8 cellular contexts compared by ENCODE assay signal in the genomic region with DNA sequence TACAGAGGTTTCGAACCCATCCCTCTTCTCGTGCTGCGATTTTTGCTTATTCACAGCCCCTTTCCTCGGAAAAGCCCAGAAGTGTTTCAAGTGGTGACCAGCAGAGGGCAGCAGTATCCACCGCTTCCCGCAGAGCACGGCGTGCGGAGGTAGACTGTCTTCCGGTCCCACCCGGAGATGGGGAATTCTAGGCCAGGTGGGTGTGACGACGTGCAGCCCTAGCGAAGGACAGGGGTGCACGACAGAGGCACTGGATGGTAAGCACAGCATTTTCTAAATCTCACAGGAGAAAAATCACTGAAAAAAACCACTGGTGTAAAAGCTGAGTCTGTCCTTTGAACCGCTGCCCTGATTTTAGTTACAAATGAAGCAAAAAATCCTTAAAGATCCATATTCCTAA. TPM values are rescaled to one million over a fixed set of nuclear protein-coding genes. Genes with fewer than 3 reads are reported as not detected.
A peak's percentile ranks its signal among the peaks of the same experiment; 100 is the strongest.
DNase-seq lines count a peak whose midpoint lies in the region; ATAC-seq, FAIRE-seq and TF ChIP-seq lines count a peak whose summit lies in the region.

No MANE protein-coding gene starts in this region.

- H3K4me1 ChIP-seq in kidney (ENCODE audit: control insufficient read depth in 1 of 2, insufficient read depth in 1 of 2, low read depth in 1 of 2, low read length in 2 of 2), result no peaks in the 10 kb centered on the region

- FAIRE-seq in bronchial epithelial cell (lab: Jason Lieb, UNC) (no peak), kidney (lab: Jason Lieb, UNC) (no peak)

- no peak overlapping the region for H3K27ac ChIP-seq in kidney (ENCODE audit: low read depth in 2 of 2, low read length in 2 of 2)

- ATAC-seq in HG03039 (IDR thresholded peaks at IDR 0.05; ENCODE audit: unreplicated experiment), result peak; percentile 97

- H3K36me3 ChIP-seq in bronchial epithelial cell (ENCODE audit: control insufficient read depth, insufficient read depth, low read length) (no peaks in the 10 kb centered on the region), kidney (ENCODE audit: control insufficient read depth in 1 of 2, insufficient read depth in 2 of 2, low read length in 2 of 2) (no peaks in the 10 kb centered on the region)

- TF ChIP-seq CTCF in WI38 (IDR thresholded peaks at IDR 0.05; ENCODE audit: low read depth, low read length), result peak; percentile 76
- peak; percentile 83 for TF ChIP-seq CTCF in bronchial epithelial cell (IDR thresholded peaks at IDR 0.05; ENCODE audit: insufficient read depth, low read length, severe bottlenecking)
- TF ChIP-seq CTCF in kidney (IDR thresholded peaks at IDR 0.05; ENCODE audit: borderline replicate concordance, extremely low read depth, insufficient read depth), result peak; percentile 94

- no peaks in the 10 kb centered on the region for H3K27me3 ChIP-seq in bronchial epithelial cell (ENCODE audit: control insufficient read depth, insufficient read depth, low read length)

- no peaks in the 10 kb centered on the region for H3K9me3 ChIP-seq in kidney (ENCODE audit: control insufficient read depth in 1 of 2, low read length in 2 of 2)

- DNase-seq in SIG-M5 treated with dmso at 0.1 percent for 504 hours (lab: John Stamatoyannopoulos, UW; ENCODE audit: unreplicated experiment) (peak; percentile 97), SIG-M5 (lab: John Stamatoyannopoulos, UW) (no peak), NCI-H2081 treated with DMSO at 0.1 percent for 48 hours (lab: John Stamatoyannopoulos, UW) (peak; percentile 11), bronchial epithelial cell (ENCODE audit: low read depth) (peak; percentile 64), kidney (peak; percentile 84)
- DNase-seq in stimulated activated CD4-positive, alpha-beta T cell treated with anti-CD3 and anti-CD28 coated beads, Interleukin-1b, Interleukin-23, amount 100 ng/mL, for 1 hour (ENCODE audit: low read depth in 2 of 2), result peak; percentile 45 to 66

- H3K4me3 ChIP-seq in WI38 (ENCODE audit: low read depth, low read length) (peak overlapping the region; percentile 38), bronchial epithelial cell (ENCODE audit: low read depth, low read length) (no peak overlapping the region), kidney (ENCODE audit: low read length in 2 of 2) (peak overlapping the region; percentile 18 to 60)

- peak overlapping the region in 1 of 2 donors; percentile 59 for H3K9ac ChIP-seq in kidney (ENCODE audit: low read length in 2 of 2)

- intact Hi-C loops in kidney (cut with DNase I), result loop anchor here (5.0 kb wide), 2 partner anchors 367 to 457 kb away; no protein-coding TSS in a partner anchor

RNA-seq across cellular contexts. Expression of gene PSMD6, which starts 7.4 kb away (rescaled TPM):
- total RNA-seq in bronchial epithelial cell (52.9 and 82.2 TPM in 2 replicates), kidney (62.7 TPM)
- 78.0 TPM for polyA plus RNA-seq in kidney (ENCODE audit: insufficient read depth, low read depth, low replicate concordance)
